13 cellular contexts compared by ENCODE assay signal in genomic region chr2:86476092-86476491, GRCh38. TPM values are rescaled to one million over a fixed set of nuclear protein-coding genes. Genes with fewer than 3 reads are reported as not detected.
DNase-seq lines count a peak whose midpoint lies in the region; ATAC-seq and TF ChIP-seq lines count a peak whose summit lies in the region.
"Had no signal": no experiment of that assay in that cellular context is flagged by ENCODE, and none has a peak within 500 bp of the region (broad histone marks: within the 10 kb centered on the region; RNA-seq: fewer than 3 reads in every experiment).

No MANE protein-coding gene starts in this region.

- TF ChIP-seq CTCF in thoracic aorta (IDR thresholded peaks at IDR 0.05), result no peak

- no peak overlapping the region for H3K4me3 Mint-ChIP-seq in activated T-cell treated with anti-CD3 and anti-CD28 coated beads, Interleukin-2, amount 50 U/mL, for 24 hours
- no peak overlapping the region for H3K4me3 Mint-ChIP-seq in activated naive CD8-positive, alpha-beta T cell treated with anti-CD3 and anti-CD28 coated beads, Interleukin-2, amount 50 U/mL, for 24 hours

- no peaks in the 10 kb centered on the region for H3K27me3 Mint-ChIP-seq in activated T-cell treated with anti-CD3 and anti-CD28 coated beads, Interleukin-2, amount 50 U/mL, for 24 hours
- no peaks in the 10 kb centered on the region for H3K27me3 Mint-ChIP-seq in activated naive CD8-positive, alpha-beta T cell treated with anti-CD3 and anti-CD28 coated beads, Interleukin-2, amount 50 U/mL, for 24 hours

- H3K9me3 Mint-ChIP-seq in activated T-cell treated with anti-CD3 and anti-CD28 coated beads, Interleukin-2, amount 50 U/mL, for 24 hours, result no peaks in the 10 kb centered on the region
- no peaks in the 10 kb centered on the region for H3K9me3 Mint-ChIP-seq in activated naive CD8-positive, alpha-beta T cell treated with anti-CD3 and anti-CD28 coated beads, Interleukin-2, amount 50 U/mL, for 24 hours

- H3K27ac Mint-ChIP-seq in activated T-cell treated with anti-CD3 and anti-CD28 coated beads, Interleukin-2, amount 50 U/mL, for 24 hours, result peak overlapping the region; percentile 13
- H3K27ac Mint-ChIP-seq in activated naive CD8-positive, alpha-beta T cell treated with anti-CD3 and anti-CD28 coated beads, Interleukin-2, amount 50 U/mL, for 24 hours, result peak overlapping the region; percentile 15

- H3K27me3 ChIP-seq in thoracic aorta (replicated peaks; ENCODE audit: insufficient read depth), result no peaks in the 10 kb centered on the region
- H3K27me3 ChIP-seq: dorsolateral prefrontal cortex, gastrocnemius medialis, spleen had no signal

- no peaks in the 10 kb centered on the region for H3K9me3 ChIP-seq in thoracic aorta
- H3K9me3 ChIP-seq: gastrocnemius medialis, spleen had no signal

- H3K4me3 ChIP-seq in thoracic aorta, result no peak overlapping the region
- H3K4me3 ChIP-seq: dorsolateral prefrontal cortex, gastrocnemius medialis, spleen had no signal

- peak overlapping the region; percentile 53 to 59 for H3K27ac ChIP-seq in thoracic aorta
- H3K27ac ChIP-seq: gastrocnemius medialis, spleen had no signal

- ATAC-seq in activated naive CD8-positive, alpha-beta T cell treated with anti-CD3 and anti-CD28 coated beads, Interleukin-2, amount 50 U/mL, for 24 hours, result no peak
- ATAC-seq in thoracic aorta (ENCODE audit: insufficient number of reproducible peaks, low FRiP score, low read depth), result no peak
- ATAC-seq in HG03108 (IDR thresholded peaks at IDR 0.05; ENCODE audit: unreplicated experiment), result no peak
- ATAC-seq in GM21723 (IDR thresholded peaks at IDR 0.05; ENCODE audit: unreplicated experiment), result no peak
- ATAC-seq: gastrocnemius medialis had no signal

- peaks cover 94% of the 10 kb centered on the region for H3K36me3 Mint-ChIP-seq in activated T-cell treated with anti-CD3 and anti-CD28 coated beads, Interleukin-2, amount 50 U/mL, for 24 hours (ENCODE audit: low read depth)
- H3K36me3 Mint-ChIP-seq in activated naive CD8-positive, alpha-beta T cell treated with anti-CD3 and anti-CD28 coated beads, Interleukin-2, amount 50 U/mL, for 24 hours (ENCODE audit: low read depth), result peaks cover 62% of the 10 kb centered on the region

- H3K4me1 Mint-ChIP-seq in activated T-cell treated with anti-CD3 and anti-CD28 coated beads, Interleukin-2, amount 50 U/mL, for 24 hours (ENCODE audit: low read depth), result peaks cover 49% of the 10 kb centered on the region
- H3K4me1 Mint-ChIP-seq in activated naive CD8-positive, alpha-beta T cell treated with anti-CD3 and anti-CD28 coated beads, Interleukin-2, amount 50 U/mL, for 24 hours, result peaks cover 12% of the 10 kb centered on the region

- H3K36me3 ChIP-seq in thoracic aorta, result peaks cover 31% of the 10 kb centered on the region

- DNase-seq in activated T-cell treated with anti-CD3 and anti-CD28 coated beads, Interleukin-2, amount 50 U/mL, for 24 hours, result no peak
- no peak for DNase-seq in activated T-cell treated with anti-CD3 and anti-CD28 coated beads, Interleukin-2, amount 50 U/mL, for 48 hours
- DNase-seq in activated naive CD8-positive, alpha-beta T cell treated with anti-CD3 and anti-CD28 coated beads, Interleukin-2, amount 50 U/mL, for 24 hours, result no peak
- DNase-seq in fibroblast of peridontal ligament (ENCODE audit: extremely low read depth), result peak; percentile 82
- no peak for DNase-seq in thoracic aorta (ENCODE audit: low spot score)
- DNase-seq in activated CD8-positive, alpha-beta memory T cell treated with anti-CD3 and anti-CD28 coated beads, Interleukin-2, amount 50 U/mL, for 48 hours, result no peak
- DNase-seq: DMS153, dorsolateral prefrontal cortex, gastrocnemius medialis, SHP77 treated with DMSO at 0.1 percent for 48 hours, spleen had no signal

- peaks cover 33 to 60% of the 10 kb centered on the region in 2 donors for H3K4me1 ChIP-seq in thoracic aorta (ENCODE audit: control insufficient read depth in 1 of 2, low read depth in 2 of 2)

RNA-seq across cellular contexts. Expression of gene KDM3A, which starts 34.9 kb away (rescaled TPM):
- 10 to 100 TPM; 41.7 to 74.6 TPM for total RNA-seq in thoracic aorta
